In genomic region chr3:151168269-151169094, GRCh38 we compare ENCODE assay signal across 8 cellular contexts. TPM values are rescaled to one million over a fixed set of nuclear protein-coding genes. Genes with fewer than 3 reads are reported as not detected.
DNase-seq lines count a peak whose midpoint lies in the region; ATAC-seq and TF ChIP-seq lines count a peak whose summit lies in the region.

No MANE protein-coding gene starts in this region.

- no peaks in the 10 kb centered on the region for H3K36me3 Mint-ChIP-seq in activated CD4-positive, alpha-beta memory T cell treated with anti-CD3 and anti-CD28 coated beads for 36 hours

- peaks cover 2% of the 10 kb centered on the region for H3K27me3 Mint-ChIP-seq in activated CD4-positive, alpha-beta memory T cell treated with anti-CD3 and anti-CD28 coated beads for 36 hours

- peak; percentile 45 for ATAC-seq in GM18868 (IDR thresholded peaks at IDR 0.05; ENCODE audit: unreplicated experiment)
- peak; percentile 41 for ATAC-seq in HG03378 (IDR thresholded peaks at IDR 0.05; ENCODE audit: unreplicated experiment)

- H3K4me1 Mint-ChIP-seq in activated CD4-positive, alpha-beta memory T cell treated with anti-CD3 and anti-CD28 coated beads for 36 hours (ENCODE audit: low read depth), result peaks cover 42% of the 10 kb centered on the region

- DNase-seq in AG09319 (ENCODE audit: extremely low read depth, low read depth) (no peak), NCI-H748 (lab: John Stamatoyannopoulos, UW; ENCODE audit: unreplicated experiment) (peak; percentile 67), middle frontal gyrus (ENCODE audit: extremely low spot score, low spot score) (peak; percentile 54)
- peak; percentile 89 for DNase-seq in activated CD4-positive, alpha-beta memory T cell treated with anti-CD3 and anti-CD28 coated beads for 36 hours
- DNase-seq in effector CD8-positive, alpha-beta T cell (lab: John Stamatoyannopoulos, UW), result peak; percentile 71
- DNase-seq in stimulated activated CD8-positive, alpha-beta memory T cell treated with anti-CD3 and anti-CD28 coated beads, Interleukin-7, amount 100 ng/mL, for 24 hours (ENCODE audit: low read depth), result peak; percentile 72

- no peaks in the 10 kb centered on the region for H3K9me3 Mint-ChIP-seq in activated CD4-positive, alpha-beta memory T cell treated with anti-CD3 and anti-CD28 coated beads for 36 hours

- no peak overlapping the region for H3K27ac Mint-ChIP-seq in activated CD4-positive, alpha-beta memory T cell treated with anti-CD3 and anti-CD28 coated beads for 36 hours

- H3K4me3 Mint-ChIP-seq in activated CD4-positive, alpha-beta memory T cell treated with anti-CD3 and anti-CD28 coated beads for 36 hours, result no peak overlapping the region

- intact Hi-C loops in activated CD4-positive, alpha-beta memory T cell treated with anti-CD3 and anti-CD28 coated beads for 36 hours (cut with micrococcal nuclease), result loop anchor here (1.0 to 5.0 kb wide), 6 partner anchors 35 to 749 kb away; partner anchors contain the start of gene GPR171

- CTCF ChIA-PET in activated CD4-positive, alpha-beta memory T cell treated with anti-CD3 and anti-CD28 coated beads for 36 hours (lab: Charles Lee), result interaction anchor here (0.6 to 7.4 kb wide), 52 partner anchors 8 to 1345 kb away, joined by 3 to 157 read pairs (median 6); partner anchors contain the start of genes GPR171 and P2RY14

- POLR2A ChIA-PET in activated CD4-positive, alpha-beta memory T cell treated with anti-CD3 and anti-CD28 coated beads for 36 hours (lab: Charles Lee), result interaction anchor here (3.4 kb wide), 1 partner anchor 33 kb away, joined by 17 read pairs; the partner anchor contains the start of gene GPR171

- TF ChIP-seq CTCF in AG09319 (IDR thresholded peaks at IDR 0.05; ENCODE audit: low read depth, low read length), result peak; percentile 84

RNA-seq across cellular contexts. Expression of gene GPR171, which starts 34.5 kb away (rescaled TPM):
- total RNA-seq in activated CD4-positive, alpha-beta memory T cell treated with anti-CD3 and anti-CD28 coated beads for 36 hours, result 10 to 100 TPM; 70.7 to 74.0 TPM
